ENCODE assay signal across 18 cellular contexts in the genomic region with DNA sequence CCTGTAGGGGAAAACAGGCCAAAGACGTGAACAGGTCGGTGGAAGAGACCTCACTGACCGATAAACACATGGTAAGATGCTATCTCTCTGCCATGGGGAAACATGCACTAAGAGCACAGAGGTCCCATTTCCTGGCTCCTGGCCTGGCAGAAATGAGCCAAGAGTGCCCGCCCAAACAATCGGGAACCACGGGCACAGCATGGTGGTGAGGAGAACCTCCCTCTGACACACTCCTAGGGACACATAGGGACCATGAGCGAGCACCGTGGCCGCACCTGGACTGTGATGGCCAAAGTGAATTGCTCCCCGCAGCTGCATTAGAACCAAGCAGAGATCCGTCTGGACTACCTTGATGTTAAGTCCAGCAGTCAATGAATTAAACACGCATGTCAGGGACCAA. TPM values are rescaled to one million over a fixed set of nuclear protein-coding genes. Genes with fewer than 3 reads are reported as not detected.
DNase-seq lines count a peak whose midpoint lies in the region; ATAC-seq and TF ChIP-seq lines count a peak whose summit lies in the region.
"Had no signal": no experiment of that assay in that cellular context is flagged by ENCODE, and none has a peak within 500 bp of the region (broad histone marks: within the 10 kb centered on the region; RNA-seq: fewer than 3 reads in every experiment).

No MANE protein-coding gene starts in this region.

- no peaks in the 10 kb centered on the region for H3K9me3 ChIP-seq in tibial nerve
- H3K9me3 ChIP-seq: SJSA1, vagina had no signal

- H3K4me1 Mint-ChIP-seq in natural killer cell treated with Interleukin-12 subunit alpha and Interleukin-12 subunit beta and Interleukin-15 and Interleukin-18, amount 100 ng/mL, for 72 hours (ENCODE audit: low read depth in 2 of 2): peaks cover 14 to 40% of the 10 kb centered on the region in 2 donors
- H3K4me1 Mint-ChIP-seq in natural killer cell: peaks cover 42 to 64% of the 10 kb centered on the region in 2 donors

- H3K36me3 ChIP-seq in tibial nerve: peaks cover 0 to 5% (median 0%) of the 10 kb centered on the region in 3 donors
- H3K36me3 ChIP-seq: vagina had no signal

- no peaks in the 10 kb centered on the region for H3K27me3 Mint-ChIP-seq in natural killer cell treated with Interleukin-12 subunit alpha and Interleukin-12 subunit beta and Interleukin-15 and Interleukin-18, amount 100 ng/mL, for 72 hours
- no peaks in the 10 kb centered on the region for H3K27me3 Mint-ChIP-seq in natural killer cell (ENCODE audit: low read depth in 2 of 2)
- H3K27me3 Mint-ChIP-seq: activated naive CD8-positive, alpha-beta T cell treated with anti-CD3 and anti-CD28 coated beads for 36 hours; CD4-positive, CD25-positive, alpha-beta regulatory T cell; T-helper 17 cell had no signal

- no peak overlapping the region for H3K27ac Mint-ChIP-seq in natural killer cell treated with Interleukin-12 subunit alpha and Interleukin-12 subunit beta and Interleukin-15 and Interleukin-18, amount 100 ng/mL, for 72 hours
- peak overlapping the region in 1 of 2 donors; percentile 40 for H3K27ac Mint-ChIP-seq in natural killer cell
- H3K27ac Mint-ChIP-seq: activated naive CD8-positive, alpha-beta T cell treated with anti-CD3 and anti-CD28 coated beads for 36 hours; GM23338; T-helper 17 cell had no signal

- H3K9me3 Mint-ChIP-seq in natural killer cell treated with Interleukin-12 subunit alpha and Interleukin-12 subunit beta and Interleukin-15 and Interleukin-18, amount 100 ng/mL, for 72 hours: no peaks in the 10 kb centered on the region
- H3K9me3 Mint-ChIP-seq in natural killer cell: no peaks in the 10 kb centered on the region
- H3K9me3 Mint-ChIP-seq: activated naive CD8-positive, alpha-beta T cell treated with anti-CD3 and anti-CD28 coated beads for 36 hours; CD4-positive, CD25-positive, alpha-beta regulatory T cell; GM23338 had no signal

- TF ChIP-seq CTCF in natural killer cell (IDR thresholded peaks at IDR 0.05): no peak
- no peak for TF ChIP-seq CTCF in tibial nerve (IDR thresholded peaks at IDR 0.05)

- DNase-seq in natural killer cell treated with Interleukin-12 subunit alpha and Interleukin-12 subunit beta and Interleukin-15 and Interleukin-18, amount 100 ng/mL, for 72 hours (ENCODE audit: low spot score): peak; percentile 10
- DNase-seq in natural killer cell (no peak), left colon (peak; percentile 3 to 21), posterior vena cava (ENCODE audit: low spot score) (peak; percentile 52), tibial nerve (ENCODE audit: low spot score in 2 of 2) (no peak), NK-92 (lab: John Stamatoyannopoulos, UW; ENCODE audit: unreplicated experiment) (no peak)
- DNase-seq: activated naive CD8-positive, alpha-beta T cell treated with anti-CD3 and anti-CD28 coated beads for 36 hours; activated T-cell treated with anti-CD3 and anti-CD28 coated beads, Interleukin-2, amount 50 U/mL, for 48 hours; DMS153; GF-D8; stimulated activated naive CD8-positive, alpha-beta T cell treated with anti-CD3 and anti-CD28 coated beads, Interleukin-15, Interleukin-2, amounts not matched to agents 100 U/mL and 50 U/mL, for 24 hours had no signal

- ATAC-seq in natural killer cell treated with Interleukin-12 subunit alpha and Interleukin-12 subunit beta and Interleukin-15 and Interleukin-18, amount 100 ng/mL, for 72 hours: no peak
- ATAC-seq in natural killer cell (no peak), left colon (no peak), HG03025 (IDR thresholded peaks at IDR 0.05; ENCODE audit: low FRiP score, unreplicated experiment) (no peak), HG03139 (IDR thresholded peaks at IDR 0.05; ENCODE audit: unreplicated experiment) (no peak)
- ATAC-seq: GM23338; stimulated activated naive CD8-positive, alpha-beta T cell treated with anti-CD3 and anti-CD28 coated beads, Interleukin-15, Interleukin-2, amounts not matched to agents 100 U/mL and 50 U/mL, for 24 hours; T-helper 17 cell had no signal

- 84 to 86% methylated on average over 12 of the region's 12 CpGs for WGBS in tibial nerve, 2 donors

- H3K27me3 ChIP-seq in tibial nerve: no peaks in the 10 kb centered on the region
- H3K27me3 ChIP-seq: SJSA1, vagina had no signal

- no peak for TF ChIP-seq POLR2A in tibial nerve (IDR thresholded peaks at IDR 0.05)

- H3K4me3 Mint-ChIP-seq in natural killer cell treated with Interleukin-12 subunit alpha and Interleukin-12 subunit beta and Interleukin-15 and Interleukin-18, amount 100 ng/mL, for 72 hours: no peak overlapping the region
- no peak overlapping the region for H3K4me3 Mint-ChIP-seq in natural killer cell
- H3K4me3 Mint-ChIP-seq: activated naive CD8-positive, alpha-beta T cell treated with anti-CD3 and anti-CD28 coated beads for 36 hours; CD4-positive, CD25-positive, alpha-beta regulatory T cell; GM23338; T-helper 17 cell had no signal

- no peak overlapping the region for H3K4me3 ChIP-seq in tibial nerve
- H3K4me3 ChIP-seq: GM23338, SJSA1, vagina had no signal

- peaks cover 0 to 97% (median 52%) of the 10 kb centered on the region in 4 donors for H3K4me1 ChIP-seq in tibial nerve

- no peaks in the 10 kb centered on the region for H3K36me3 Mint-ChIP-seq in natural killer cell treated with Interleukin-12 subunit alpha and Interleukin-12 subunit beta and Interleukin-15 and Interleukin-18, amount 100 ng/mL, for 72 hours
- H3K36me3 Mint-ChIP-seq in natural killer cell: no peaks in the 10 kb centered on the region
- H3K36me3 Mint-ChIP-seq: activated naive CD8-positive, alpha-beta T cell treated with anti-CD3 and anti-CD28 coated beads for 36 hours; CD4-positive, CD25-positive, alpha-beta regulatory T cell had no signal

- intact Hi-C loops in natural killer cell (cut with micrococcal nuclease): no loop called here
- intact Hi-C loops in left colon (cut with DNase I, micrococcal nuclease): loop anchor here in 1 of 2 donors (10.0 kb wide), 1 partner anchor 123 kb away; no protein-coding TSS in a partner anchor
- intact Hi-C loops in posterior vena cava (cut with DNase I): loop anchor here (10.0 kb wide), 1 partner anchor 123 kb away; no protein-coding TSS in a partner anchor

- TF ChIP-seq EP300 in tibial nerve (IDR thresholded peaks at IDR 0.05): no peak

- H3K27ac ChIP-seq in tibial nerve: no peak overlapping the region

RNA-seq across cellular contexts. Expression of gene HS6ST1, which starts 11.1 kb away (rescaled TPM):
- total RNA-seq in natural killer cell treated with Interleukin-12 subunit alpha and Interleukin-12 subunit beta and Interleukin-15 and Interleukin-18, amount 100 ng/mL, for 72 hours: 10 to 100 TPM; 17.5 to 25.5 TPM
- total RNA-seq in natural killer cell (10 to 100 TPM; 18.9 to 35.9 (median 28.8) TPM), left colon (10 to 100 TPM; 20.5 to 40.4 TPM), posterior vena cava (10 to 100 TPM; 16.9 to 22.4 TPM), tibial nerve (10 to 100 TPM; 21.6 to 51.6 (median 39.3) TPM)

Comparison
In these comparisons a context has a peak if more than half of its experiments do, and no peak if none do; other contexts are left out.
1. DNase-seq: peak in natural killer cell treated with Interleukin-12 subunit alpha and Interleukin-12 subunit beta and Interleukin-15 and Interleukin-18, amount 100 ng/mL, for 72 hours (single experiment), left colon (2 of 2) and posterior vena cava (single experiment); none in natural killer cell (single experiment), tibial nerve (0 of 2) and NK-92 (single experiment).